ENCODE assay signal across 34 cellular contexts in the genomic region with DNA sequence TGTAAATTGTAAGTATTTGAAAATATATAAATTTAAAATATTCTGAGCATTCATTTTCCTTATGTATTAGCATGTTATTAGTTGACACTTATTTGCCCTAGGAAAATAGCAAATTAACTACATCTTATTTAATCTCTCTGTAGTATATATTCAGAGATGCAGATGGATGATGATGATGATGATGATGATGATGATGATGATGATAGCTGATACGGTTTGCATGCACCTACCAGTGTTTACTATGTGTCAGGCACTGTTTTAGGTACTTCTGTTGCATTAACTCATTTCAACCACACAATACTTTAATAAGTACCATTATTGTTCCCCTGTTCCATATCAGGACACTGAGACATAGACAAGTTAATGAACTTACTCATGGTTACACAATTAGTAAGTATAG.
DNase-seq lines count a peak whose midpoint lies in the region; ATAC-seq, FAIRE-seq and TF ChIP-seq lines count a peak whose summit lies in the region.
"Had no signal": no experiment of that assay in that cellular context is flagged by ENCODE, and none has a peak within 500 bp of the region (broad histone marks: within the 10 kb centered on the region; RNA-seq: fewer than 3 reads in every experiment).

No MANE protein-coding gene starts in this region.

- CTCF ChIA-PET in HepG2 (lab: Yijun Ruan, JAX; ENCODE audit: low intra/inter-chr PET ratio, low total read pairs), result no interaction called here
- CTCF ChIA-PET in HEK293 (lab: Yijun Ruan, JAX), result interaction anchor here (1.1 kb wide), 2 partner anchors 12 to 167 kb away, joined by 3 read pairs; no protein-coding TSS in a partner anchor

- H2AFZ ChIP-seq in HepG2 (ENCODE audit: low read length), result no peak overlapping the region

- in situ Hi-C loops in HepG2 (cut with HindIII; ENCODE audit: extremely low pct_ligation_motif_present, low pct_unique_long_range_greater_than_20kb), result no loop called here

- FAIRE-seq in HepG2 (lab: Jason Lieb, UNC), result no peak
- peak; percentile 48 for FAIRE-seq in GM12891 (lab: Jason Lieb, UNC)
- FAIRE-seq in kidney (lab: Jason Lieb, UNC), result peak; percentile 25
- FAIRE-seq: A204.1, A549 had no signal

- no peak overlapping the region for H3K9ac ChIP-seq in HepG2 (ENCODE audit: insufficient read depth, low read depth, low read length)
- H3K9ac ChIP-seq in kidney (ENCODE audit: low read length in 2 of 2), result no peak overlapping the region
- H3K9ac ChIP-seq: BLaER1; BLaER1 treated with 17β-estradiol and CSF1 and Interleukin-3, amounts not matched to agents 10 nM and 100 nM had no signal

- TF ChIP-seq EP300 in HepG2 (IDR thresholded peaks at IDR 0.05; ENCODE audit: low read depth in 2 of 2, low read length in 2 of 2) (no peak), HepG2 (CRISPR knock-in tag; IDR thresholded peaks at IDR 0.05; ENCODE audit: borderline replicate concordance) (no peak)

- WGBS in HepG2 (ENCODE audit: low lambda C conversion rate), result 63% methylated on average over 1 of the region's 1 CpG
- WGBS in right lobe of liver (ENCODE audit: insufficient coverage, low coverage, low lambda C conversion rate, missing lambda C conversion rate), result 86% methylated on average over 1 of the region's 1 CpG

- no peak for TF ChIP-seq RAD21 in HepG2 (CRISPR knock-in tag; IDR thresholded peaks at IDR 0.05)

- H3K9me3 ChIP-seq in HepG2 (ENCODE audit: low read length) (no peaks in the 10 kb centered on the region), right lobe of liver (no peaks in the 10 kb centered on the region), HEK293 (ENCODE audit: control insufficient read depth, insufficient read depth, low read depth, low read length) (no peaks in the 10 kb centered on the region), kidney (ENCODE audit: control insufficient read depth in 1 of 2, low read length in 2 of 2) (no peaks in the 10 kb centered on the region)
- H3K9me3 ChIP-seq: A549; BE2C; BLaER1; BLaER1 treated with 17β-estradiol and CSF1 and Interleukin-3, amounts not matched to agents 10 nM and 100 nM; Caco-2 had no signal

- H3K36me3 ChIP-seq in HepG2 (replicated peaks in 1 of 2; ENCODE audit: control insufficient read depth in 1 of 2, insufficient read depth in 2 of 2, low read length in 2 of 2), result no peaks in the 10 kb centered on the region
- H3K36me3 ChIP-seq in right lobe of liver, result peaks cover 0 to under 1% (median 0%) of the 10 kb centered on the region in 4 donors
- H3K36me3 ChIP-seq in HEK293 (ENCODE audit: control insufficient read depth in 2 of 2, insufficient read depth in 1 of 2, low read length in 2 of 2), result no peaks in the 10 kb centered on the region
- no peaks in the 10 kb centered on the region for H3K36me3 ChIP-seq in kidney (ENCODE audit: control insufficient read depth in 1 of 2, insufficient read depth in 2 of 2, low read length in 2 of 2)
- H3K36me3 ChIP-seq: BE2C; BLaER1; BLaER1 treated with 17β-estradiol and CSF1 and Interleukin-3, amounts not matched to agents 10 nM and 100 nM had no signal

- H3K4me3 ChIP-seq in HepG2 (replicated peaks in 1 of 3; ENCODE audit: insufficient read depth in 1 of 3, low read depth in 2 of 3, low read length in 3 of 3) (no peak overlapping the region), right lobe of liver (no peak overlapping the region), HEK293 (ENCODE audit: low read depth, low read length) (no peak overlapping the region), kidney (ENCODE audit: low read length in 2 of 2) (no peak overlapping the region)
- H3K4me3 ChIP-seq: A549; BLaER1; BLaER1 treated with 17β-estradiol and CSF1 and Interleukin-3, amounts not matched to agents 10 nM and 100 nM had no signal

- H3K27ac ChIP-seq in HepG2 (ENCODE audit: extremely low read length, insufficient read depth, low read length) (no peak overlapping the region), right lobe of liver (no peak overlapping the region), HEK293 (ENCODE audit: extremely low read depth, low read depth, low read length) (no peak overlapping the region), kidney (ENCODE audit: low read depth in 2 of 2, low read length in 2 of 2) (no peak overlapping the region)
- H3K27ac ChIP-seq: 22Rv1; A549; BLaER1; BLaER1 treated with 17β-estradiol and CSF1 and Interleukin-3, amounts not matched to agents 10 nM and 100 nM; C4-2B had no signal

- no peaks in the 10 kb centered on the region for H3K79me2 ChIP-seq in HepG2 (ENCODE audit: insufficient read depth, low read length)

- no peak for ATAC-seq in HepG2
- no peak for ATAC-seq in right lobe of liver
- ATAC-seq: A549; CD8-positive, alpha-beta T cell had no signal

- no peak for TF ChIP-seq POLR2A in HepG2 (IDR thresholded peaks at IDR 0.05; ENCODE audit: insufficient read depth in 1 of 2, low read depth in 2 of 2, low read length in 2 of 2)
- TF ChIP-seq POLR2A in right lobe of liver (IDR thresholded peaks at IDR 0.05), result no peak
- TF ChIP-seq POLR2A in GM12891 (IDR thresholded peaks at IDR 0.05; ENCODE audit: low read depth, low read length), result no peak

- DNase-seq in HepG2 (ENCODE audit: low spot score) (no peak), right lobe of liver (no peak), GM12891 (ENCODE audit: insufficient read length, low spot score) (no peak), kidney (no peak), amniotic stem cell (lab: John Stamatoyannopoulos, UW) (no peak), mucosa of gallbladder (ENCODE audit: low spot score) (no peak), NCI-H2107 treated with DMSO at 0.1 percent for 48 hours (lab: John Stamatoyannopoulos, UW; ENCODE audit: unreplicated experiment) (no peak)
- DNase-seq: 8988T; ACHN; AML-193; BE2C; C1 segment of cervical spinal cord; Caco-2; Calu3; CD4-positive, alpha-beta memory T cell; CD4-positive, alpha-beta T cell; CD4-positive, CD25-positive, alpha-beta regulatory T cell; CD8-positive, alpha-beta memory T cell; CD8-positive, alpha-beta T cell; COR-L47; DMS 273 treated with DMSO at 0.1 percent for 48 hours; DMS153; DMS53; DMS79; DMS79 treated with DMSO at 0.1 percent for 48 hours; DND-41; EL had no signal

- TF ChIP-seq CTCF in HepG2 (CRISPR knock-in tag; IDR thresholded peaks at IDR 0.05), result no peak
- no peak for TF ChIP-seq CTCF in right lobe of liver (IDR thresholded peaks at IDR 0.05)
- TF ChIP-seq CTCF in HEK293 (tag by site-specific recombination; IDR thresholded peaks at IDR 0.05), result no peak
- TF ChIP-seq CTCF in kidney (IDR thresholded peaks at IDR 0.05; ENCODE audit: borderline replicate concordance, extremely low read depth, insufficient read depth), result no peak

- H3K4me2 ChIP-seq in HepG2 (ENCODE audit: low read depth, low read length), result no peak overlapping the region
- H3K4me2 ChIP-seq: A549; BLaER1; BLaER1 treated with 17β-estradiol and CSF1 and Interleukin-3, amounts not matched to agents 10 nM and 100 nM had no signal

- H3K27me3 ChIP-seq in HepG2 (ENCODE audit: control insufficient read depth in 1 of 2, insufficient read depth in 2 of 2, low read length in 2 of 2) (no peaks in the 10 kb centered on the region), right lobe of liver (no peaks in the 10 kb centered on the region)
- H3K27me3 ChIP-seq: BE2C; BLaER1; BLaER1 treated with 17β-estradiol and CSF1 and Interleukin-3, amounts not matched to agents 10 nM and 100 nM had no signal

- no TSS peak for BruUV-seq in HepG2 (replicated peaks; lab: Mats Ljungman, UMichigan)

- intact Hi-C loops in HepG2 (cut with micrococcal nuclease; ENCODE audit: unreplicated experiment), result no loop called here
- intact Hi-C loops in right lobe of liver (cut with DNase I), result no loop called here
- intact Hi-C loops in kidney (cut with DNase I), result no loop called here

- POLR2A ChIA-PET in HepG2 (lab: Yijun Ruan, JAX) (no interaction called here), HEK293 (lab: Yijun Ruan, JAX) (no interaction called here)

- no peaks in the 10 kb centered on the region for H3K4me1 ChIP-seq in HepG2 (ENCODE audit: insufficient read depth, low read length)
- H3K4me1 ChIP-seq in right lobe of liver, result no peaks in the 10 kb centered on the region
- no peaks in the 10 kb centered on the region for H3K4me1 ChIP-seq in HEK293 (ENCODE audit: control insufficient read depth, insufficient read depth, low read length)
- no peaks in the 10 kb centered on the region for H3K4me1 ChIP-seq in kidney (ENCODE audit: control insufficient read depth in 1 of 2, insufficient read depth in 1 of 2, low read depth in 1 of 2, low read length in 2 of 2)
- H3K4me1 ChIP-seq: A549; BE2C; BLaER1; BLaER1 treated with 17β-estradiol and CSF1 and Interleukin-3, amounts not matched to agents 10 nM and 100 nM; Caco-2 had no signal

- H4K20me1 ChIP-seq in HepG2 (ENCODE audit: insufficient read depth, low read length), result no peaks in the 10 kb centered on the region
- H4K20me1 ChIP-seq: BLaER1; BLaER1 treated with 17β-estradiol and CSF1 and Interleukin-3, amounts not matched to agents 10 nM and 100 nM had no signal

TF ChIP-seq in HepG2, 621 proteins besides CTCF, POLR2A, EP300 and RAD21:
- TF ChIP-seq, protein P1, sequence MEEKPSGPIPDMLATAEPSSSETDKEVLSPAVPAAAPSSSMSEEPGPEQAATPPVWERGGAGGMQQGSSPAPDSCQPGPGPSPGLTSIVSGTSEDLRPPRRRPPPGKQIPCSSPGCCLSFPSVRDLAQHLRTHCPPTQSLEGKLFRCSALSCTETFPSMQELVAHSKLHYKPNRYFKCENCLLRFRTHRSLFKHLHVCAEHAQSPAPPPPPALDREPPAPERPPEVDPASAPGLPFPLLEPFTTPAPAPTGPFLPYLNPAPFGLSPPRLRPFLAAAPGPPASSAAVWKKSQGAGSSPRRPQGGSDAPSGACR (CRISPR knock-in tag; IDR thresholded peaks at IDR 0.05), result no peak
- TF ChIP-seq CREB1 (IDR thresholded peaks at IDR 0.05), result peak; percentile 69
- TF ChIP-seq CREB1 (CRISPR knock-in tag; IDR thresholded peaks at IDR 0.05), result no peak

TF ChIP-seq in GM12891, 5 proteins besides CTCF, POLR2A, EP300 and RAD21:
- no peak for TF ChIP-seq POLR2AphosphoS5 (IDR thresholded peaks at IDR 0.05; ENCODE audit: low read depth, low read length)
- no peak for TF ChIP-seq PAX5 (IDR thresholded peaks at IDR 0.05; ENCODE audit: insufficient read depth, low read length, severe bottlenecking)
- no peak for TF ChIP-seq SPI1 (IDR thresholded peaks at IDR 0.05; ENCODE audit: low read depth, low read length)
- no peak for TF ChIP-seq TAF1 (IDR thresholded peaks at IDR 0.05; ENCODE audit: low read depth, low read length)
- TF ChIP-seq POU2F2 (IDR thresholded peaks at IDR 0.05; ENCODE audit: low read depth, low read length), result no peak

TF ChIP-seq in HEK293, 187 proteins besides CTCF, POLR2A, EP300 and RAD21 (continues in another document):
- TF ChIP-seq, protein P2, sequence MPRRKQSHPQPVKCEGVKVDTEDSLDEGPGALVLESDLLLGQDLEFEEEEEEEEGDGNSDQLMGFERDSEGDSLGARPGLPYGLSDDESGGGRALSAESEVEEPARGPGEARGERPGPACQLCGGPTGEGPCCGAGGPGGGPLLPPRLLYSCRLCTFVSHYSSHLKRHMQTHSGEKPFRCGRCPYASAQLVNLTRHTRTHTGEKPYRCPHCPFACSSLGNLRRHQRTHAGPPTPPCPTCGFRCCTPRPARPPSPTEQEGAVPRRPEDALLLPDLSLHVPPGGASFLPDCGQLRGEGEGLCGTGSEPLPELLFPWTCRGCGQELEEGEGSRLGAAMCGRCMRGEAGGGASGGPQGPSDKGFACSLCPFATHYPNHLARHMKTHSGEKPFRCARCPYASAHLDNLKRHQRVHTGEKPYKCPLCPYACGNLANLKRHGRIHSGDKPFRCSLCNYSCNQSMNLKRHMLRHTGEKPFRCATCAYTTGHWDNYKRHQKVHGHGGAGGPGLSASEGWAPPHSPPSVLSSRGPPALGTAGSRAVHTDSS (tag by site-specific recombination; IDR thresholded peaks at IDR 0.05), result peak; percentile 86
